Comparison of ENCODE assay signal across 11 cellular contexts in genomic region chr10:30057421-30057841, GRCh38. TPM values are rescaled to one million over a fixed set of nuclear protein-coding genes. Genes with fewer than 3 reads are reported as not detected.
A peak's percentile ranks its signal among the peaks of the same experiment; 100 is the strongest.
DNase-seq lines count a peak whose midpoint lies in the region; ATAC-seq and TF ChIP-seq lines count a peak whose summit lies in the region.
"Had no signal": no experiment of that assay in that cellular context is flagged by ENCODE, and none has a peak within 500 bp of the region (broad histone marks: within the 10 kb centered on the region; RNA-seq: fewer than 3 reads in every experiment).

No MANE protein-coding gene starts in this region.

- H3K27ac Mint-ChIP-seq in natural killer cell, result no peak overlapping the region

- DNase-seq in right atrium auricular region (ENCODE audit: low spot score) (no peak), cardiac septum (ENCODE audit: low spot score) (no peak), coronary artery (ENCODE audit: low spot score) (no peak), natural killer cell (no peak), NCI-H526 (lab: John Stamatoyannopoulos, UW) (no peak), DMS153 treated with DMSO at 0.1 percent for 48 hours (lab: John Stamatoyannopoulos, UW; ENCODE audit: unreplicated experiment) (no peak)
- DNase-seq in activated CD4-positive, CD25-positive, alpha-beta regulatory T cell (lab: John Stamatoyannopoulos, UW), result no peak
- DNase-seq in activated T-cell treated with anti-CD3 and anti-CD28 coated beads, Interleukin-2, amount 50 U/mL, for 4 hours, result no peak
- DNase-seq: activated T-cell treated with anti-CD3 and anti-CD28 coated beads for 4 hours, NCI-H2081 treated with DMSO at 0.1 percent for 48 hours had no signal

- H3K4me1 ChIP-seq in right atrium auricular region, result peaks cover 0 to 64% of the 10 kb centered on the region in 2 donors

- H3K4me1 Mint-ChIP-seq in natural killer cell, result peaks cover 6 to 10% of the 10 kb centered on the region in 2 donors
- H3K4me1 Mint-ChIP-seq in activated T-cell treated with anti-CD3 and anti-CD28 coated beads, Interleukin-2, amount 50 U/mL, for 4 hours (ENCODE audit: low read depth), result peaks cover 10% of the 10 kb centered on the region

- intact Hi-C loops in cardiac septum (cut with DNase I) (loop anchor here (5.0 to 10.0 kb wide), 2 partner anchors 130 to 1253 kb away; no protein-coding TSS in a partner anchor), natural killer cell (cut with micrococcal nuclease) (no loop called here)

- H3K36me3 Mint-ChIP-seq in natural killer cell, result no peaks in the 10 kb centered on the region
- no peaks in the 10 kb centered on the region for H3K36me3 Mint-ChIP-seq in activated T-cell treated with anti-CD3 and anti-CD28 coated beads, Interleukin-2, amount 50 U/mL, for 4 hours (ENCODE audit: insufficient read depth)

- no peaks in the 10 kb centered on the region for H3K9me3 Mint-ChIP-seq in natural killer cell
- H3K9me3 Mint-ChIP-seq in activated T-cell treated with anti-CD3 and anti-CD28 coated beads, Interleukin-2, amount 50 U/mL, for 4 hours, result no peaks in the 10 kb centered on the region

- peaks cover 49 to 56% of the 10 kb centered on the region in 2 donors for H3K27me3 Mint-ChIP-seq in natural killer cell (ENCODE audit: low read depth in 2 of 2)
- peaks cover 56% of the 10 kb centered on the region for H3K27me3 Mint-ChIP-seq in activated T-cell treated with anti-CD3 and anti-CD28 coated beads, Interleukin-2, amount 50 U/mL, for 4 hours (ENCODE audit: low read depth)

- no peaks in the 10 kb centered on the region for H3K9me3 ChIP-seq in right atrium auricular region

- ATAC-seq in natural killer cell, result no peak
- no peak for ATAC-seq in activated T-cell treated with anti-CD3 and anti-CD28 coated beads, Interleukin-2, amount 50 U/mL, for 4 hours

- H3K27me3 ChIP-seq in right atrium auricular region, result no peaks in the 10 kb centered on the region

- TF ChIP-seq CTCF in right atrium auricular region (IDR thresholded peaks at IDR 0.05) (no peak), coronary artery (IDR thresholded peaks at IDR 0.05) (no peak), natural killer cell (IDR thresholded peaks at IDR 0.05) (no peak)

- H3K36me3 ChIP-seq in right atrium auricular region, result no peaks in the 10 kb centered on the region

- peak overlapping the region; percentile 63 for H3K4me3 Mint-ChIP-seq in natural killer cell
- no peak overlapping the region for H3K4me3 Mint-ChIP-seq in activated T-cell treated with anti-CD3 and anti-CD28 coated beads, Interleukin-2, amount 50 U/mL, for 4 hours

- H3K27ac ChIP-seq in right atrium auricular region (peak overlapping the region; percentile 94 to 95), coronary artery (peak overlapping the region; percentile 89 to 91)
- H3K27ac ChIP-seq: C4-2B had no signal

- peak overlapping the region; percentile 84 to 95 for H3K4me3 ChIP-seq in right atrium auricular region
- peak overlapping the region; percentile 87 for H3K4me3 ChIP-seq in coronary artery

RNA-seq across cellular contexts. Expression of gene JCAD, which starts 2.0 kb away (rescaled TPM):
- total RNA-seq in right atrium auricular region (10 to 100 TPM; 34.1 to 39.8 TPM), cardiac septum (19.3 TPM), natural killer cell (under 1 TPM in 2 of 3 donors, not detected in 1; 0.07 to 0.43 TPM)
- under 1 TPM; 0.05 TPM for total RNA-seq in activated T-cell treated with anti-CD3 and anti-CD28 coated beads, Interleukin-2, amount 50 U/mL, for 4 hours

Comparison
In these comparisons a context has a peak if more than half of its experiments do, and no peak if none do; other contexts are left out.
1. RNA of gene JCAD, which starts 2.0 kb away (total RNA-seq): 34.1 to 39.8 TPM in right atrium auricular region and 19.3 TPM in cardiac septum (single experiment); 0.07 to 0.43 TPM in natural killer cell and 0.05 TPM in activated T-cell treated with anti-CD3 and anti-CD28 coated beads, Interleukin-2, amount 50 U/mL, for 4 hours; every median in the first group is over 10 times any median in the second.